In the genomic region with DNA sequence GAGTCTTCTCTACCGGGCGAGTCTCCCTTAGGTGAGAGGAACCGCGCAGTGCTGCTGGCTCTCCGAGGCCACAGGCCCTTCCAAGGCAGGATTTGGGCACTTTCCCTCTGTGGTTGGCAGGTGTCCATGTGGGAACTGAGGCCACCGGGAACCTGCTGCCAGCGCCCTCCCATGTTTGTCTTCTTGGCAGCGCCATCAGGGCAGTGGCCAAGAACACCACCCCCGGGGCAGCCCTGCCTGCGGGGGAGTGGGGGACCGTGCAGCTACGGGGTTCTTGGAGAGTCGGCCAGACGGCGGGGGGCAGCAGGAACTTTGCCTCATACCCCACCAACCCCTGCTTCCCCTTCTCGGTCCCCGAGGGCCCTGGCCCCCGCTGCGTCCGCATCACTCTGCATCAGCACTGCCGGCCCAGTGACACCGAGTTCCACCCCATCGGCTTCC, we compare ENCODE assay signal across 13 cellular contexts. TPM values are rescaled to one million over a fixed set of nuclear protein-coding genes. Genes with fewer than 3 reads are reported as not detected.
DNase-seq lines count a peak whose midpoint lies in the region; ATAC-seq and TF ChIP-seq lines count a peak whose summit lies in the region.
"Had no signal": no experiment of that assay in that cellular context is flagged by ENCODE, and none has a peak within 500 bp of the region (broad histone marks: within the 10 kb centered on the region; RNA-seq: fewer than 3 reads in every experiment).

No MANE protein-coding gene starts in this region.

- POLR2A ChIA-PET in naive thymus-derived CD4-positive, alpha-beta T cell (lab: Charles Lee) = no interaction called here
- POLR2A ChIA-PET in RWPE1 (lab: Yijun Ruan, JAX; ENCODE audit: low non-redundant PET) = no interaction called here

- in situ Hi-C loops in transverse colon (cut with MboI; ENCODE audit: low pct_ligation_motif_present in 1 of 4, low pct_unique_long_range_greater_than_20kb in 1 of 4, low sequenced_read_pairs in 3 of 4) = no loop called here

- no peak overlapping the region for H3K4me3 ChIP-seq in naive thymus-derived CD4-positive, alpha-beta T cell (ENCODE audit: low read length)
- H3K4me3 ChIP-seq in transverse colon = no peak overlapping the region
- H3K4me3 ChIP-seq in esophagus muscularis mucosa = no peak overlapping the region

- WGBS in transverse colon (ENCODE audit: low coverage in 1 of 2), 2 donors = 91% methylated on average over 23 of the region's 23 CpGs; no CpG with 5 or more reads in 1 of the 2 donors
- no CpG with 5 or more reads among the region's 23 CpGs for WGBS in esophagus muscularis mucosa

- H3K4me1 ChIP-seq in naive thymus-derived CD4-positive, alpha-beta T cell (ENCODE audit: control insufficient read depth in 2 of 2, insufficient read depth in 2 of 2, low read length in 2 of 2) = no peaks in the 10 kb centered on the region
- H3K4me1 ChIP-seq in transverse colon (peaks cover 0 to 4% (median 0%) of the 10 kb centered on the region in 4 donors), esophagus muscularis mucosa (peaks cover 21 to 44% (median 38%) of the 10 kb centered on the region in 4 donors)

- peaks cover 1% of the 10 kb centered on the region for H3K36me3 Mint-ChIP-seq in activated naive CD4-positive, alpha-beta T cell treated with anti-CD3 and anti-CD28 coated beads for 36 hours (ENCODE audit: low read depth)
- H3K36me3 Mint-ChIP-seq in naive thymus-derived CD4-positive, alpha-beta T cell = peaks cover 0 to 7% (median 0%) of the 10 kb centered on the region in 5 donors
- H3K36me3 Mint-ChIP-seq: natural killer cell had no signal

- H3K27me3 Mint-ChIP-seq in activated naive CD4-positive, alpha-beta T cell treated with anti-CD3 and anti-CD28 coated beads for 36 hours (ENCODE audit: low read depth) = no peaks in the 10 kb centered on the region
- no peaks in the 10 kb centered on the region for H3K27me3 Mint-ChIP-seq in naive thymus-derived CD4-positive, alpha-beta T cell

- CTCF ChIA-PET in activated naive CD4-positive, alpha-beta T cell treated with anti-CD3 and anti-CD28 coated beads for 36 hours (lab: Charles Lee) = no interaction called here
- CTCF ChIA-PET in naive thymus-derived CD4-positive, alpha-beta T cell (lab: Charles Lee) = interaction anchor here (1.5 kb wide), 1 partner anchor 10 kb away, joined by 3 read pairs; the partner anchor contains the start of gene CAPN10
- CTCF ChIA-PET in RWPE1 (lab: Yijun Ruan, JAX) = interaction anchor here (0.6 to 0.7 kb wide), 2 partner anchors 19 to 244 kb away, joined by 3 to 4 read pairs; no protein-coding TSS in a partner anchor

- peak; percentile 9 for DNase-seq in activated naive CD4-positive, alpha-beta T cell treated with anti-CD3 and anti-CD28 coated beads, Interleukin-2, amount 50 U/mL, for 16 hours
- no peak for DNase-seq in activated naive CD4-positive, alpha-beta T cell treated with anti-CD3 and anti-CD28 coated beads for 36 hours
- peak in 37 of 42 donors; percentile 13 to 85 (median 62) for DNase-seq in head of caudate nucleus
- DNase-seq in naive thymus-derived CD4-positive, alpha-beta T cell = peak in 1 of 9 donors; percentile 6
- peak; percentile 16 for DNase-seq in transverse colon
- DNase-seq in GM03348 (ENCODE audit: low spot score) = no peak
- no peak for DNase-seq in RWPE1 (ENCODE audit: low spot score)
- DNase-seq in esophagus muscularis mucosa (ENCODE audit: extremely low spot score) = no peak
- DNase-seq: activated CD4-positive, alpha-beta T cell treated with anti-CD3 and anti-CD28 coated beads for 48 hours; activated gamma-delta T cell treated with Interleukin-2 at 50 U/mL for 16 hours; natural killer cell; NCI-H2171 treated with DMSO at 0.1 percent for 48 hours; stimulated activated CD4-positive, alpha-beta T cell treated with anti-CD3 and anti-CD28 coated beads, Interleukin-12 subunit alpha, Interleukin-12 subunit beta, amount 100 ng/mL, for 4 hours had no signal

- TF ChIP-seq CTCF in transverse colon (IDR thresholded peaks at IDR 0.05) (no peak), RWPE1 (conservative IDR thresholded peaks at IDR 0.05; ENCODE audit: low read depth) (no peak), esophagus muscularis mucosa (IDR thresholded peaks at IDR 0.05) (no peak)

- TF ChIP-seq POLR2A in transverse colon (IDR thresholded peaks at IDR 0.05) = no peak
- TF ChIP-seq POLR2A in esophagus muscularis mucosa (IDR thresholded peaks at IDR 0.05; ENCODE audit: low read depth) = no peak

- no peaks in the 10 kb centered on the region for H3K27me3 ChIP-seq in naive thymus-derived CD4-positive, alpha-beta T cell (ENCODE audit: control insufficient read depth in 2 of 2, insufficient read depth in 2 of 2, low read length in 2 of 2)
- no peaks in the 10 kb centered on the region for H3K27me3 ChIP-seq in transverse colon
- H3K27me3 ChIP-seq in esophagus muscularis mucosa = no peaks in the 10 kb centered on the region

- H3K4me1 Mint-ChIP-seq in activated naive CD4-positive, alpha-beta T cell treated with anti-CD3 and anti-CD28 coated beads for 36 hours (ENCODE audit: low read depth) = no peaks in the 10 kb centered on the region
- peaks cover 0 to 5% (median 2%) of the 10 kb centered on the region in 7 donors for H3K4me1 Mint-ChIP-seq in naive thymus-derived CD4-positive, alpha-beta T cell

- H3K4me3 Mint-ChIP-seq in activated naive CD4-positive, alpha-beta T cell treated with anti-CD3 and anti-CD28 coated beads for 36 hours = no peak overlapping the region
- no peak overlapping the region for H3K4me3 Mint-ChIP-seq in naive thymus-derived CD4-positive, alpha-beta T cell
- H3K4me3 Mint-ChIP-seq: natural killer cell had no signal

- no peak for ATAC-seq in naive thymus-derived CD4-positive, alpha-beta T cell

- peaks cover 0 to 99% (median 0%) of the 10 kb centered on the region in 3 experiments for H3K36me3 ChIP-seq in naive thymus-derived CD4-positive, alpha-beta T cell (ENCODE audit: control insufficient read depth in 2 of 3, insufficient read depth in 3 of 3, low read length in 3 of 3)
- H3K36me3 ChIP-seq in transverse colon = no peaks in the 10 kb centered on the region
- H3K36me3 ChIP-seq in esophagus muscularis mucosa = peaks cover 16 to 93% (median 68%) of the 10 kb centered on the region in 4 donors

- H3K9me3 Mint-ChIP-seq in activated naive CD4-positive, alpha-beta T cell treated with anti-CD3 and anti-CD28 coated beads for 36 hours = no peaks in the 10 kb centered on the region
- H3K9me3 Mint-ChIP-seq in naive thymus-derived CD4-positive, alpha-beta T cell = no peaks in the 10 kb centered on the region
- H3K9me3 Mint-ChIP-seq: natural killer cell had no signal

- H3K27ac Mint-ChIP-seq in activated naive CD4-positive, alpha-beta T cell treated with anti-CD3 and anti-CD28 coated beads for 36 hours = no peak overlapping the region
- H3K27ac Mint-ChIP-seq in naive thymus-derived CD4-positive, alpha-beta T cell = no peak overlapping the region

- no peak for TF ChIP-seq EP300 in transverse colon (IDR thresholded peaks at IDR 0.05; ENCODE audit: low read depth)
- TF ChIP-seq EP300 in esophagus muscularis mucosa (IDR thresholded peaks at IDR 0.05) = no peak

- intact Hi-C loops in activated naive CD4-positive, alpha-beta T cell treated with anti-CD3 and anti-CD28 coated beads for 36 hours (cut with micrococcal nuclease) = no loop called here
- intact Hi-C loops in head of caudate nucleus (cut with DNase I) (no loop called here), transverse colon (cut with DNase I; ENCODE audit: low total_unique reads) (no loop called here), esophagus muscularis mucosa (cut with DNase I) (no loop called here)
- intact Hi-C loops in naive thymus-derived CD4-positive, alpha-beta T cell (cut with micrococcal nuclease) = loop anchor here in 1 of 2 donors (10.0 kb wide), 1 partner anchor 108 kb away; no protein-coding TSS in a partner anchor

- H3K9me3 ChIP-seq in naive thymus-derived CD4-positive, alpha-beta T cell (ENCODE audit: control insufficient read depth in 2 of 3, low read length in 3 of 3) = no peaks in the 10 kb centered on the region
- no peaks in the 10 kb centered on the region for H3K9me3 ChIP-seq in transverse colon
- no peaks in the 10 kb centered on the region for H3K9me3 ChIP-seq in esophagus muscularis mucosa

- H3K27ac ChIP-seq in naive thymus-derived CD4-positive, alpha-beta T cell (ENCODE audit: low read depth, low read length) = peak overlapping the region; percentile 7
- H3K27ac ChIP-seq in transverse colon (no peak overlapping the region), RWPE1 (no peak overlapping the region), esophagus muscularis mucosa (replicated peaks in 1 of 4) (peak overlapping the region in 1 of 4 donors; percentile 19)

RNA-seq across cellular contexts. Expression of gene CAPN10, which starts 10.0 kb away (rescaled TPM):
- 10 to 100 TPM; 24.9 to 28.5 TPM for total RNA-seq in activated naive CD4-positive, alpha-beta T cell treated with anti-CD3 and anti-CD28 coated beads for 36 hours
- 10 to 100 TPM; 54.1 to 74.8 (median 64.5) TPM for total RNA-seq in naive thymus-derived CD4-positive, alpha-beta T cell
- 10 to 100 TPM in 1 of 2 donors, 1 to 10 TPM in 1; 8.4 to 14.1 TPM for polyA plus RNA-seq in naive thymus-derived CD4-positive, alpha-beta T cell
- total RNA-seq in transverse colon (100 to 1,000 TPM in 1 of 4 donors, 10 to 100 TPM in 3; 41.9 to 118 (median 48.7) TPM), esophagus muscularis mucosa (10 to 100 TPM; 16.7 to 29.2 (median 19.6) TPM)

RNA-seq across cellular contexts. Expression of gene RNPEPL1, which starts 28.2 kb away (rescaled TPM):
- 10 to 100 TPM; 40.3 to 44.3 TPM for total RNA-seq in activated naive CD4-positive, alpha-beta T cell treated with anti-CD3 and anti-CD28 coated beads for 36 hours
- total RNA-seq in naive thymus-derived CD4-positive, alpha-beta T cell = 100 to 1,000 TPM in 4 of 5 experiments, 10 to 100 TPM in 1; 78.5 to 126 (median 112) TPM
- 10 to 100 TPM; 23.0 to 51.2 TPM for polyA plus RNA-seq in naive thymus-derived CD4-positive, alpha-beta T cell
- total RNA-seq in transverse colon (100 to 1,000 TPM; 118 to 208 (median 151) TPM), esophagus muscularis mucosa (100 to 1,000 TPM in 1 of 4 donors, 10 to 100 TPM in 3; 57.3 to 135 (median 70.2) TPM)

RNA-seq across cellular contexts. Expression of gene GPR35, which starts 28.8 kb away (rescaled TPM):
- 1 to 10 TPM; 2.5 to 2.6 TPM for total RNA-seq in activated naive CD4-positive, alpha-beta T cell treated with anti-CD3 and anti-CD28 coated beads for 36 hours
- total RNA-seq in naive thymus-derived CD4-positive, alpha-beta T cell = 10 to 100 TPM in 3 of 5 experiments, 1 to 10 TPM in 2; 7.1 to 19.0 (median 10.2) TPM
- polyA plus RNA-seq in naive thymus-derived CD4-positive, alpha-beta T cell = 1 to 10 TPM in 1 of 2 donors, under 1 TPM in 1; 0.20 to 1.0 TPM
- total RNA-seq in transverse colon (100 to 1,000 TPM in 3 of 4 donors, 10 to 100 TPM in 1; 91.1 to 244 (median 136) TPM), esophagus muscularis mucosa (1 to 10 TPM; 1.8 to 4.0 (median 2.2) TPM)

RNA-seq across cellular contexts. Expression of gene DUSP28, which starts 36.4 kb away (rescaled TPM):
- 1 to 10 TPM; 5.1 to 5.6 TPM for total RNA-seq in activated naive CD4-positive, alpha-beta T cell treated with anti-CD3 and anti-CD28 coated beads for 36 hours
- 10 to 100 TPM; 11.1 to 19.5 (median 14.7) TPM for total RNA-seq in naive thymus-derived CD4-positive, alpha-beta T cell
- 10 to 100 TPM; 17.8 to 30.1 TPM for polyA plus RNA-seq in naive thymus-derived CD4-positive, alpha-beta T cell
- total RNA-seq in transverse colon = 10 to 100 TPM in 1 of 4 donors, 1 to 10 TPM in 3; 3.4 to 10.8 (median 6.2) TPM
- total RNA-seq in esophagus muscularis mucosa = 1 to 10 TPM; 3.8 to 7.3 (median 4.8) TPM

RNA-seq across cellular contexts. Expression of gene ANKMY1, which starts 38.7 kb away (rescaled TPM):
- 10 to 100 TPM; 17.0 to 17.4 TPM for total RNA-seq in activated naive CD4-positive, alpha-beta T cell treated with anti-CD3 and anti-CD28 coated beads for 36 hours
- total RNA-seq in naive thymus-derived CD4-positive, alpha-beta T cell = 10 to 100 TPM; 33.7 to 83.4 (median 49.2) TPM
- 10 to 100 TPM in 1 of 2 donors, 1 to 10 TPM in 1; 7.7 to 17.5 TPM for polyA plus RNA-seq in naive thymus-derived CD4-positive, alpha-beta T cell
- total RNA-seq in transverse colon (10 to 100 TPM; 15.1 to 64.0 (median 27.5) TPM), esophagus muscularis mucosa (10 to 100 TPM in 2 of 4 donors, 1 to 10 TPM in 2; 9.1 to 10.9 (median 10.2) TPM)

Comparison
In these comparisons a context has a peak if more than half of its experiments do, and no peak if none do; other contexts are left out.
1. DNase-seq: peak in activated naive CD4-positive, alpha-beta T cell treated with anti-CD3 and anti-CD28 coated beads, Interleukin-2, amount 50 U/mL, for 16 hours (single experiment), head of caudate nucleus (37 of 42) and transverse colon (single experiment); none in activated naive CD4-positive, alpha-beta T cell treated with anti-CD3 and anti-CD28 coated beads for 36 hours (single experiment), GM03348 (single experiment), RWPE1 (single experiment) and esophagus muscularis mucosa (single experiment).
2. RNA of gene GPR35, which starts 28.8 kb away (total RNA-seq): 91.1 to 244 TPM in transverse colon; 7.1 to 19.0 TPM in naive thymus-derived CD4-positive, alpha-beta T cell, 2.5 to 2.6 TPM in activated naive CD4-positive, alpha-beta T cell treated with anti-CD3 and anti-CD28 coated beads for 36 hours and 1.8 to 4.0 TPM in esophagus muscularis mucosa; every median in the first group is over 4 times any median in the second.